ENCODE assay signal across 13 cellular contexts in the genomic region with DNA sequence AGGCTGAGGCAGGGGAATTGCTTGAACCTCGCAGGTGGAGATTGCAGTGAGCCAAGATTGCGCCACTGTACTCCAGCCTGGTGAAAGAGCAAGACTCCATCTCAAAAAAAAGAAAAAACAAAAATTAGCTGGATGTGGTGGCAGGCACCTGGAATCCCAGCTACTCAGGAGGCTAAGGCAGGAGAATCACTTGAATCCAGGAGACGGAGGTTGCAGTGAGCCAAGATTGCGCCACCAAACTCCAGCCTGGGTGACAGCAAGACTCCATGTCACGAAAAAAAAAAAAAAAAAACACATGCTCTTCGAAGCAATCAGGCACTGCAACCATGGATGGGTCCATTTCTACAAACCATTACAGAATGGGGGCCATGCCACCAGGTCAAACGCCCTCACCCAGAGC. TPM values are rescaled to one million over a fixed set of nuclear protein-coding genes. Genes with fewer than 3 reads are reported as not detected.
"Had no signal": no experiment of that assay in that cellular context is flagged by ENCODE, and none has a peak within 500 bp of the region (broad histone marks: within the 10 kb centered on the region; RNA-seq: fewer than 3 reads in every experiment).

No MANE protein-coding gene starts in this region.

RNA-seq across cellular contexts. Expression of a gene that starts 44.6 kb away (rescaled TPM):
- total RNA-seq: activated CD4-positive, alpha-beta T cell treated with anti-CD3 and anti-CD28 coated beads, Interleukin-2, amount 10 ng/mL, durations not matched to agents 24 days and 14 days; activated CD8-positive, alpha-beta T cell treated with anti-CD3 and anti-CD28 coated beads, Interleukin-2, amount 10 ng/mL, durations not matched to agents 7 days and 5 days; activated T-cell treated with anti-CD3 and anti-CD28 coated beads, Interleukin-2, amount 50 U/mL, for 4 hours; cardiac muscle cell; chondrocyte; dermis microvascular lymphatic vessel endothelial cell; fibroblast of lung; foreskin keratinocyte; left colon; myocyte; osteocyte; right cardiac atrium; T-cell had no signal
- polyA plus RNA-seq: cardiac muscle cell, fibroblast of lung, foreskin keratinocyte, right cardiac atrium had no signal
